In the genomic region with DNA sequence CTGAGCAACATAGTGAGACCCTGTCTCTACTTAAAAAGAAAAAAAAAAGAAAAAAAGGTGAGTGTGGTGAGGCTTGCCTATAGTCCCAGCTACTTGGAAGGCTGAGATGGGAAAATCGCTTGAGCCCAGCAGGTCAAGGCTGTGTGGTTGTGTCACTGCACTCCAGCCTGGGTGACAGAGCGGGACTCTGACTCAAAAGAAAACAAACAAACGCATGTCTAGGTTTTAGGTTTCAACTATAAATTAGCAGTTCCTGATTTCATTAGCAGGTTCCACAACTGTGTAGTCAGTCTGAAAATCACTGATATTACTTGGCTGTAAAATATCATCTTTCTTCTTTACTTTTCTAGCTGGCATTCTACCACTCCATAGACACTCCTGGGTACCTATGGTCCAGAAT, we compare ENCODE assay signal across 1 cellular context.
TF ChIP-seq lines count a peak whose summit lies in the region.

No MANE protein-coding gene starts in this region.

TF ChIP-seq in GM12878, 131 proteins besides CTCF, POLR2A, EP300 and RAD21 (continued from another document):
- 0 out of 2 replicates have a peak, but pooled peaks have one; percentile 33 for TF ChIP-seq TCF7 (IDR thresholded peaks at IDR 0.05; ENCODE audit: borderline replicate concordance)
- no peak for TF ChIP-seq ZSCAN29 (IDR thresholded peaks at IDR 0.05)
- TF ChIP-seq JUNB (IDR thresholded peaks at IDR 0.05): peak; percentile 94
- no peak for TF ChIP-seq WRNIP1 (IDR thresholded peaks at IDR 0.05; ENCODE audit: borderline replicate concordance, low read depth, low read length)
- TF ChIP-seq, protein P1, sequence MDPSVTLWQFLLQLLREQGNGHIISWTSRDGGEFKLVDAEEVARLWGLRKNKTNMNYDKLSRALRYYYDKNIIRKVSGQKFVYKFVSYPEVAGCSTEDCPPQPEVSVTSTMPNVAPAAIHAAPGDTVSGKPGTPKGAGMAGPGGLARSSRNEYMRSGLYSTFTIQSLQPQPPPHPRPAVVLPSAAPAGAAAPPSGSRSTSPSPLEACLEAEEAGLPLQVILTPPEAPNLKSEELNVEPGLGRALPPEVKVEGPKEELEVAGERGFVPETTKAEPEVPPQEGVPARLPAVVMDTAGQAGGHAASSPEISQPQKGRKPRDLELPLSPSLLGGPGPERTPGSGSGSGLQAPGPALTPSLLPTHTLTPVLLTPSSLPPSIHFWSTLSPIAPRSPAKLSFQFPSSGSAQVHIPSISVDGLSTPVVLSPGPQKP (IDR thresholded peaks at IDR 0.05; ENCODE audit: low read depth, low read length): no peak
- TF ChIP-seq KDM1A (IDR thresholded peaks at IDR 0.05; ENCODE audit: borderline replicate concordance): no peak
- TF ChIP-seq EGR1 (IDR thresholded peaks at IDR 0.05; ENCODE audit: borderline replicate concordance in 1 of 2, low read depth in 2 of 2, low read length in 2 of 2): no peak
- TF ChIP-seq ZNF24 (IDR thresholded peaks at IDR 0.05): peak; percentile 66
- no peak for TF ChIP-seq SMAD5 (IDR thresholded peaks at IDR 0.05; ENCODE audit: low read depth)
- TF ChIP-seq BHLHE40 (IDR thresholded peaks at IDR 0.05; ENCODE audit: borderline replicate concordance in 1 of 2, low read depth in 2 of 2, low read length in 1 of 2): peak in 1 of 2 experiments; percentile 54; a peak in 2 of 4 replicates
- no peak for TF ChIP-seq RBBP5 (conservative IDR thresholded peaks at IDR 0.05)
- no peak for TF ChIP-seq HDGF (IDR thresholded peaks at IDR 0.05)
- peak; percentile 97 for TF ChIP-seq BCL11A (IDR thresholded peaks at IDR 0.05; ENCODE audit: low read depth, low read length)
- TF ChIP-seq CREB1 (IDR thresholded peaks at IDR 0.05; ENCODE audit: low read depth): 0 out of 2 replicates have a peak, but pooled peaks have one; percentile 42
- 0 out of 2 replicates have a peak, but pooled peaks have one; percentile 55 for TF ChIP-seq ZNF217 (IDR thresholded peaks at IDR 0.05)
- TF ChIP-seq, protein P2, sequence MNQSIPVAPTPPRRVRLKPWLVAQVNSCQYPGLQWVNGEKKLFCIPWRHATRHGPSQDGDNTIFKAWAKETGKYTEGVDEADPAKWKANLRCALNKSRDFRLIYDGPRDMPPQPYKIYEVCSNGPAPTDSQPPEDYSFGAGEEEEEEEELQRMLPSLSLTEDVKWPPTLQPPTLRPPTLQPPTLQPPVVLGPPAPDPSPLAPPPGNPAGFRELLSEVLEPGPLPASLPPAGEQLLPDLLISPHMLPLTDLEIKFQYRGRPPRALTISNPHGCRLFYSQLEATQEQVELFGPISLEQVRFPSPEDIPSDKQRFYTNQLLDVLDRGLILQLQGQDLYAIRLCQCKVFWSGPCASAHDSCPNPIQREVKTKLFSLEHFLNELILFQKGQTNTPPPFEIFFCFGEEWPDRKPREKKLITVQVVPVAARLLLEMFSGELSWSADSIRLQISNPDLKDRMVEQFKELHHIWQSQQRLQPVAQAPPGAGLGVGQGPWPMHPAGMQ (IDR thresholded peaks at IDR 0.05; ENCODE audit: borderline replicate concordance): no peak
- no peak for TF ChIP-seq SMARCA5 (IDR thresholded peaks at IDR 0.05)
- TF ChIP-seq GABPA (IDR thresholded peaks at IDR 0.05; ENCODE audit: low read depth): 0 out of 2 replicates have a peak, but pooled peaks have one; percentile 16
- peak; percentile 40 for TF ChIP-seq MEF2B (IDR thresholded peaks at IDR 0.05; ENCODE audit: partially characterized antibody, poor library complexity, severe bottlenecking)
- no peak for TF ChIP-seq ATF3 (IDR thresholded peaks at IDR 0.05; ENCODE audit: borderline replicate concordance, extremely low read depth, low read depth, low read length)
- TF ChIP-seq CBFB (IDR thresholded peaks at IDR 0.05; ENCODE audit: low read depth): no peak; the same call in 1 of the 2 replicates
- no peak for TF ChIP-seq RB1 (IDR thresholded peaks at IDR 0.05; ENCODE audit: borderline replicate concordance)
- peak; percentile 84 for TF ChIP-seq RUNX3 (IDR thresholded peaks at IDR 0.05; ENCODE audit: low read length)
- TF ChIP-seq IKZF2 (IDR thresholded peaks at IDR 0.05): peak; percentile 82 to 85
- 0 out of 2 replicates have a peak, but pooled peaks have one; percentile 47 for TF ChIP-seq MEF2A (IDR thresholded peaks at IDR 0.05; ENCODE audit: insufficient read depth, low read depth, low read length)
- no peak for TF ChIP-seq PAX8 (IDR thresholded peaks at IDR 0.05)
- peak; percentile 59; the same call in 1 of the 2 replicates for TF ChIP-seq ZBED1 (IDR thresholded peaks at IDR 0.05; ENCODE audit: borderline replicate concordance)
